Comparison of ENCODE assay signal across 20 cellular contexts in genomic region chr12:98475565-98475908, GRCh38. TPM values are rescaled to one million over a fixed set of nuclear protein-coding genes. Genes with fewer than 3 reads are reported as not detected.
A peak's percentile ranks its signal among the peaks of the same experiment; 100 is the strongest.
DNase-seq lines count a peak whose midpoint lies in the region; ATAC-seq and TF ChIP-seq lines count a peak whose summit lies in the region.
"Had no signal": no experiment of that assay in that cellular context is flagged by ENCODE, and none has a peak within 500 bp of the region (broad histone marks: within the 10 kb centered on the region; RNA-seq: fewer than 3 reads in every experiment).

No MANE protein-coding gene starts in this region.

- H3K36me3 Mint-ChIP-seq in HFFc6 (ENCODE audit: low read depth) (no peaks in the 10 kb centered on the region), mesothelial cell of epicardium (no peaks in the 10 kb centered on the region)

- H3K27me3 ChIP-seq in brain microvascular endothelial cell (replicated peaks) (no peaks in the 10 kb centered on the region), subcutaneous abdominal adipose tissue (ENCODE audit: control insufficient read depth in 5 of 5, insufficient read depth in 4 of 5, low read length in 5 of 5) (no peaks in the 10 kb centered on the region), colonic mucosa (no peaks in the 10 kb centered on the region)

- in situ Hi-C loops in brain microvascular endothelial cell (cut with HindIII; ENCODE audit: low pct_ligation_motif_present, low sequenced_read_pairs), result no loop called here

- H3K27ac ChIP-seq in brain microvascular endothelial cell (peak overlapping the region; percentile 32), subcutaneous abdominal adipose tissue (ENCODE audit: low read depth, low read length) (peak overlapping the region; percentile 58), colonic mucosa (no peak overlapping the region)
- H3K27ac ChIP-seq: lower lobe of right lung had no signal

- H3K27me3 Mint-ChIP-seq in HFFc6 (ENCODE audit: insufficient read depth) (peaks cover 2% of the 10 kb centered on the region; the same call in 1 of the 2 replicates), mesothelial cell of epicardium (ENCODE audit: low read depth) (no peaks in the 10 kb centered on the region)
- H3K27me3 Mint-ChIP-seq: activated naive CD8-positive, alpha-beta T cell treated with anti-CD3 and anti-CD28 coated beads for 36 hours had no signal

- intact Hi-C loops in colonic mucosa (cut with DNase I), result no loop called here

- no peak for DNase-seq in HFFc6
- no peak for DNase-seq in brain microvascular endothelial cell
- DNase-seq in mesothelial cell of epicardium (ENCODE audit: low spot score in 2 of 2, unreplicated experiment in 2 of 2), result no peak
- DNase-seq in pons (ENCODE audit: low spot score), result no peak
- DNase-seq in colonic mucosa, result no peak
- no peak for DNase-seq in T-helper 1 cell
- DNase-seq: activated B cell treated with CpG ODN at 0.5 μM for 24 hours; activated naive CD8-positive, alpha-beta T cell treated with anti-CD3 and anti-CD28 coated beads for 36 hours; activated T-cell treated with anti-CD3 and anti-CD28 coated beads, Interleukin-2, amount 50 U/mL, for 72 hours; head of caudate nucleus; lower lobe of right lung; MV-4-11; NCI-H2081 treated with DMSO at 0.1 percent for 48 hours; NCI-H524 treated with DMSO at 0.1 percent for 48 hours; SIG-M5; stimulated activated naive CD8-positive, alpha-beta T cell treated with anti-CD3 and anti-CD28 coated beads, Interleukin-15, Interleukin-2, amounts not matched to agents 100 U/mL and 50 U/mL, for 24 hours had no signal

- H3K9me3 Mint-ChIP-seq in HFFc6 (no peaks in the 10 kb centered on the region), mesothelial cell of epicardium (no peaks in the 10 kb centered on the region)
- H3K9me3 Mint-ChIP-seq: activated naive CD8-positive, alpha-beta T cell treated with anti-CD3 and anti-CD28 coated beads for 36 hours; neural crest cell had no signal

- no peak overlapping the region for H3K9ac ChIP-seq in subcutaneous abdominal adipose tissue (ENCODE audit: low read length in 5 of 5)
- no peak overlapping the region for H3K9ac ChIP-seq in colonic mucosa (ENCODE audit: low read depth in 2 of 2, low read length in 2 of 2)

- no peaks in the 10 kb centered on the region for H3K9me3 ChIP-seq in subcutaneous abdominal adipose tissue (ENCODE audit: control insufficient read depth in 5 of 5, low read length in 5 of 5)
- H3K9me3 ChIP-seq in colonic mucosa, result no peaks in the 10 kb centered on the region
- H3K9me3 ChIP-seq: lower lobe of right lung had no signal

- H3K4me1 ChIP-seq in subcutaneous abdominal adipose tissue (ENCODE audit: control insufficient read depth in 5 of 5, insufficient read depth in 5 of 5, low read length in 5 of 5), result peaks cover 0 to 3% (median 3%) of the 10 kb centered on the region in 5 donors
- no peaks in the 10 kb centered on the region for H3K4me1 ChIP-seq in colonic mucosa
- H3K4me1 ChIP-seq: lower lobe of right lung had no signal

- H3K4me3 Mint-ChIP-seq in HFFc6, result peak overlapping the region; percentile 40
- no peak overlapping the region for H3K4me3 Mint-ChIP-seq in mesothelial cell of epicardium
- H3K4me3 Mint-ChIP-seq: activated B cell treated with CpG ODN at 0.5 μM for 24 hours; activated naive CD8-positive, alpha-beta T cell treated with anti-CD3 and anti-CD28 coated beads for 36 hours; activated T-cell treated with anti-CD3 and anti-CD28 coated beads, Interleukin-2, amount 50 U/mL, for 72 hours; IgD-negative memory B cell; neural crest cell had no signal

- ATAC-seq in HG02884 (IDR thresholded peaks at IDR 0.05; ENCODE audit: unreplicated experiment), result no peak
- ATAC-seq: activated T-cell treated with anti-CD3 and anti-CD28 coated beads, Interleukin-2, amount 50 U/mL, for 72 hours; stimulated activated naive CD8-positive, alpha-beta T cell treated with anti-CD3 and anti-CD28 coated beads, Interleukin-15, Interleukin-2, amounts not matched to agents 100 U/mL and 50 U/mL, for 24 hours had no signal

- H3K27ac Mint-ChIP-seq in HFFc6, result peak overlapping the region; percentile 75
- H3K27ac Mint-ChIP-seq in mesothelial cell of epicardium, result peak overlapping the region; percentile 99
- H3K27ac Mint-ChIP-seq: activated B cell treated with CpG ODN at 0.5 μM for 24 hours; activated naive CD8-positive, alpha-beta T cell treated with anti-CD3 and anti-CD28 coated beads for 36 hours; activated T-cell treated with anti-CD3 and anti-CD28 coated beads, Interleukin-2, amount 50 U/mL, for 72 hours; IgD-negative memory B cell had no signal

- peaks cover 21% of the 10 kb centered on the region for H3K4me1 Mint-ChIP-seq in HFFc6 (ENCODE audit: low read depth)
- peaks cover 29% of the 10 kb centered on the region for H3K4me1 Mint-ChIP-seq in mesothelial cell of epicardium
- H3K4me1 Mint-ChIP-seq: activated B cell treated with CpG ODN at 0.5 μM for 24 hours; activated naive CD8-positive, alpha-beta T cell treated with anti-CD3 and anti-CD28 coated beads for 36 hours; IgD-negative memory B cell; neural crest cell had no signal

- TF ChIP-seq CTCF in HFFc6 (IDR thresholded peaks at IDR 0.05), result no peak
- TF ChIP-seq CTCF in brain microvascular endothelial cell (IDR thresholded peaks at IDR 0.05; ENCODE audit: low read depth, low read length, missing control alignments), result no peak
- no peak for TF ChIP-seq CTCF in mesothelial cell of epicardium (IDR thresholded peaks at IDR 0.05; ENCODE audit: unreplicated experiment)
- TF ChIP-seq CTCF in colonic mucosa (IDR thresholded peaks at IDR 0.05), result no peak

- H3K36me3 ChIP-seq in brain microvascular endothelial cell (replicated peaks) (no peaks in the 10 kb centered on the region), subcutaneous abdominal adipose tissue (ENCODE audit: control insufficient read depth in 5 of 5, insufficient read depth in 5 of 5, low read length in 5 of 5) (no peaks in the 10 kb centered on the region), colonic mucosa (no peaks in the 10 kb centered on the region)
- H3K36me3 ChIP-seq: lower lobe of right lung had no signal

- H3K4me3 ChIP-seq in brain microvascular endothelial cell (ENCODE audit: low read depth, low read length) (no peak overlapping the region), subcutaneous abdominal adipose tissue (ENCODE audit: low read depth in 1 of 5, low read length in 5 of 5) (no peak overlapping the region), colonic mucosa (no peak overlapping the region)
- H3K4me3 ChIP-seq: lower lobe of right lung had no signal

RNA-seq across cellular contexts. Expression of gene TMPO, which starts 39.9 kb away (rescaled TPM):
- total RNA-seq in HFFc6 (2021; fragmentation: NEBNext Ultra II Directional; extraction: Animal tissue kit (Norgen Biotek cat#: 25700)), result 100 to 1,000 TPM in 1 of 6 experiments, 10 to 100 TPM in 5; 48.4 to 112 (median 98.2) TPM
- 122 to 144 TPM (median 135 TPM) in 3 replicates for total RNA-seq in mesothelial cell of epicardium
- total RNA-seq in colonic mucosa, result 100 to 1,000 TPM in 1 of 2 donors, 10 to 100 TPM in 1; 80.0 to 202 TPM
